ENCODE assay signal across 8 cellular contexts in genomic region chr11:17544181-17544622, GRCh38. TPM values are rescaled to one million over a fixed set of nuclear protein-coding genes. Genes with fewer than 3 reads are reported as not detected.
DNase-seq lines count a peak whose midpoint lies in the region; ATAC-seq and TF ChIP-seq lines count a peak whose summit lies in the region.

Gene USH1C, minus strand, starts transcription at chr11:17544416. Its CDS starts 109 bp downstream, at chr11:17544307.

- H3K27ac ChIP-seq in RWPE2 (ENCODE audit: poor library complexity, severe bottlenecking): no peak within 1 kb of the TSS

- no peaks in the 10 kb centered on the region for H3K4me1 ChIP-seq in RWPE2 (ENCODE audit: insufficient read depth, poor library complexity, severe bottlenecking)

- TF ChIP-seq CTCF in RWPE2 (IDR thresholded peaks at IDR 0.05; ENCODE audit: poor library complexity, severe bottlenecking) (no peak), epithelial cell of proximal tubule (conservative IDR thresholded peaks at IDR 0.05; ENCODE audit: low read depth, low read length) (no peak)

- peak; percentile 75 for DNase-seq in COLO668 (lab: John Stamatoyannopoulos, UW; ENCODE audit: unreplicated experiment)
- peak; percentile 45 for DNase-seq in RWPE2 (ENCODE audit: low spot score)
- DNase-seq in epithelial cell of proximal tubule (ENCODE audit: low read depth): no peak
- peak; percentile 81 for DNase-seq in posterior vena cava (ENCODE audit: low spot score)
- DNase-seq in midbrain (lab: John Stamatoyannopoulos, UW): no peak

- no peaks in the 10 kb centered on the region for H3K27me3 ChIP-seq in RWPE2 (ENCODE audit: insufficient read depth, poor library complexity, severe bottlenecking)

- ATAC-seq in RWPE2 (ENCODE audit: low read depth) (peak; percentile 72), HG03378 (IDR thresholded peaks at IDR 0.05; ENCODE audit: unreplicated experiment) (no peak), GM18519 (IDR thresholded peaks at IDR 0.05; ENCODE audit: low FRiP score, unreplicated experiment) (no peak), HG03025 (IDR thresholded peaks at IDR 0.05; ENCODE audit: low FRiP score, unreplicated experiment) (no peak)

- intact Hi-C loops in posterior vena cava (cut with DNase I): no loop called here

- H3K9me3 ChIP-seq in RWPE2 (ENCODE audit: severe bottlenecking): no peaks in the 10 kb centered on the region

- H3K36me3 ChIP-seq in RWPE2 (ENCODE audit: low read depth): no peaks in the 10 kb centered on the region

- peak within 1 kb of the TSS; percentile 18 for H3K4me3 ChIP-seq in RWPE2 (ENCODE audit: severe bottlenecking)
- peak within 1 kb of the TSS; percentile 89 for H3K4me3 ChIP-seq in epithelial cell of proximal tubule (ENCODE audit: low read depth, low read length)

RNA-seq across cellular contexts. Expression of gene USH1C, which starts in this region (rescaled TPM):
- 1.1 TPM in 1 of 2 replicates, not detected in the other for total RNA-seq in epithelial cell of proximal tubule
- 1 to 10 TPM in 1 of 2 donors, not detected in 1; 2.9 TPM for total RNA-seq in posterior vena cava

Comparison
In these comparisons a context has a peak if more than half of its experiments do, and no peak if none do; other contexts are left out.
1. DNase-seq: peak in COLO668 (single experiment), RWPE2 (single experiment) and posterior vena cava (single experiment); none in epithelial cell of proximal tubule (single experiment) and midbrain (single experiment).